Comparison of ENCODE assay signal across 17 cellular contexts in the genomic region with DNA sequence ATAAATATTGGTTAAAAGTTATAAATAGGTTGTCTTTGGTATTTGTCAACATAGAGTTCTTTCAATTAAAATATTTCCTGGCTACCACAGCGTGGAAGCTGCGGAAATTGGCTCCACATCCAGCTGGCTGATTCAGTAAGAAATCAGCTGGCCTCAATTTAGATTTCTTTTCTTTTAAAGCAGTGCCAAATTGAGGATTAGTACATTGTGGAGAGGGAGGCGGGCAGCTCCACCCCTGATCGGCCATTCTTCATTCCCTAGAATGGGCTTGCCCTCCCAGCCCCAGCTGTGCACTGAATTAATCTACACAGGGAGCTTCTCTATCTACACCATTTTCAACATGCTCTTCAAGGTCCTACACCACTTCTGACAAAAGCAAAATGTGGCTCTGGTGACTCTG.
DNase-seq lines count a peak whose midpoint lies in the region; ATAC-seq and TF ChIP-seq lines count a peak whose summit lies in the region.
"Had no signal": no experiment of that assay in that cellular context is flagged by ENCODE, and none has a peak within 500 bp of the region (broad histone marks: within the 10 kb centered on the region; RNA-seq: fewer than 3 reads in every experiment).

No MANE protein-coding gene starts in this region.

- H3K18ac ChIP-seq in mesenchymal stem cell (ENCODE audit: low read depth in 1 of 2, low read length in 2 of 2), result peak overlapping the region in 1 of 2 experiments; percentile 21

- intact Hi-C loops in breast epithelium (cut with DNase I; ENCODE audit: low total_unique reads), result no loop called here

- no peak overlapping the region for H3K14ac ChIP-seq in mesenchymal stem cell (ENCODE audit: low read length in 2 of 2)

- no peaks in the 10 kb centered on the region for H3K79me1 ChIP-seq in mesenchymal stem cell (replicated peaks; ENCODE audit: low read length, poor library complexity, severe bottlenecking)

- no peak overlapping the region for H4K91ac ChIP-seq in mesenchymal stem cell (ENCODE audit: low read length)

- H4K8ac ChIP-seq in mesenchymal stem cell (ENCODE audit: low read length), result no peak overlapping the region

- H3K27ac ChIP-seq in mesenchymal stem cell (ENCODE audit: low read length, poor library complexity, severe bottlenecking) (no peak overlapping the region), breast epithelium (no peak overlapping the region)
- H3K27ac ChIP-seq: PC-9, upper lobe of right lung had no signal

- no peaks in the 10 kb centered on the region for H3K27me3 ChIP-seq in mesenchymal stem cell (ENCODE audit: control insufficient read depth in 1 of 2, insufficient read depth in 1 of 2, low read length in 2 of 2)
- H3K27me3 ChIP-seq in breast epithelium, result no peaks in the 10 kb centered on the region
- H3K27me3 ChIP-seq: upper lobe of right lung had no signal

- H2BK15ac ChIP-seq in mesenchymal stem cell (ENCODE audit: low read depth, poor library complexity, severe bottlenecking), result no peak overlapping the region

- no peaks in the 10 kb centered on the region for H3K9me3 ChIP-seq in mesenchymal stem cell (ENCODE audit: control insufficient read depth, low read length)
- no peaks in the 10 kb centered on the region for H3K9me3 ChIP-seq in breast epithelium
- H3K9me3 ChIP-seq: upper lobe of right lung had no signal

- WGBS in mesenchymal stem cell, result 98% methylated on average over 4 of the region's 4 CpGs

- DNase-seq in DMS 273 treated with DMSO at 0.1 percent for 48 hours (lab: John Stamatoyannopoulos, UW) (peak; percentile 47), NCI-H345 (lab: John Stamatoyannopoulos, UW) (peak; percentile 84), dermis blood vessel endothelial cell (peak; percentile 65), mesenchymal stem cell (no peak), breast epithelium (ENCODE audit: low spot score in 2 of 2) (no peak)
- DNase-seq in activated CD4-positive, alpha-beta T cell treated with anti-CD3 and anti-CD28 coated beads for 48 hours, result no peak
- DNase-seq: activated naive CD4-positive, alpha-beta T cell treated with Interleukin-2 at 50 U/mL for 16 hours; AML-193; effector memory CD8-positive, alpha-beta T cell; foreskin melanocyte; midbrain; PC-9; stimulated activated naive CD4-positive, alpha-beta T cell; upper lobe of right lung had no signal

- H3K4me1 ChIP-seq in mesenchymal stem cell (ENCODE audit: control insufficient read depth, insufficient read depth, low read depth, low read length), result no peaks in the 10 kb centered on the region
- H3K4me1 ChIP-seq in breast epithelium, result no peaks in the 10 kb centered on the region
- H3K4me1 ChIP-seq: upper lobe of right lung had no signal

- no peak overlapping the region for H2AK5ac ChIP-seq in mesenchymal stem cell (ENCODE audit: low read length, severe bottlenecking)

- no peak overlapping the region for H3K23ac ChIP-seq in mesenchymal stem cell (ENCODE audit: low read length in 2 of 2)

- peak overlapping the region in 1 of 2 experiments; percentile 51 for H3K4ac ChIP-seq in mesenchymal stem cell (ENCODE audit: low read depth in 1 of 2, low read length in 2 of 2)

- H3K36me3 ChIP-seq in mesenchymal stem cell (ENCODE audit: control insufficient read depth in 1 of 2, insufficient read depth in 2 of 2, low read depth in 1 of 2, low read length in 2 of 2) (no peaks in the 10 kb centered on the region), breast epithelium (no peaks in the 10 kb centered on the region)
- H3K36me3 ChIP-seq: upper lobe of right lung had no signal

- H3K4me3 ChIP-seq in mesenchymal stem cell (ENCODE audit: insufficient read depth in 1 of 2, low read depth in 1 of 2, low read length in 2 of 2) (no peak overlapping the region), breast epithelium (no peak overlapping the region)
- H3K4me3 ChIP-seq: PC-9, upper lobe of right lung had no signal

- TF ChIP-seq CTCF in breast epithelium (IDR thresholded peaks at IDR 0.05), result no peak

- ATAC-seq in HG03354 (IDR thresholded peaks at IDR 0.05; ENCODE audit: poor library complexity, severe bottlenecking, unreplicated experiment) (no peak), GM19467 (IDR thresholded peaks at IDR 0.05; ENCODE audit: unreplicated experiment) (no peak)
- ATAC-seq: activated CD4-positive, CD25-positive, alpha-beta regulatory T cell treated with anti-CD3 and anti-CD28 coated beads, Interleukin-2, amount 50 U/mL, for 24 hours; effector memory CD8-positive, alpha-beta T cell; upper lobe of right lung had no signal

- no peak for TF ChIP-seq POLR2A in breast epithelium (IDR thresholded peaks at IDR 0.05)

- H3K9ac ChIP-seq in mesenchymal stem cell (ENCODE audit: low read length), result no peak overlapping the region

- H2AFZ ChIP-seq in mesenchymal stem cell (ENCODE audit: low read depth, low read length), result peak overlapping the region; percentile 63
- H2AFZ ChIP-seq: PC-9 had no signal

- no peak overlapping the region for H2BK120ac ChIP-seq in mesenchymal stem cell (ENCODE audit: low read depth, low read length)

- H2BK5ac ChIP-seq in mesenchymal stem cell (ENCODE audit: low read depth, low read length, poor library complexity, severe bottlenecking), result no peak overlapping the region

- peak overlapping the region in 1 of 2 experiments; percentile 54 for H2BK12ac ChIP-seq in mesenchymal stem cell (ENCODE audit: low read length in 2 of 2)

- H3K4me2 ChIP-seq in mesenchymal stem cell (ENCODE audit: low read length, poor library complexity, severe bottlenecking), result no peak overlapping the region
- H3K4me2 ChIP-seq: PC-9 had no signal

Comparison
In these comparisons a context has a peak if more than half of its experiments do, and no peak if none do; other contexts are left out.
1. DNase-seq: peak in DMS 273 treated with DMSO at 0.1 percent for 48 hours (single experiment), NCI-H345 (single experiment) and dermis blood vessel endothelial cell (single experiment); none in mesenchymal stem cell (single experiment), breast epithelium (0 of 2) and activated CD4-positive, alpha-beta T cell treated with anti-CD3 and anti-CD28 coated beads for 48 hours (single experiment).